8 cellular contexts compared by ENCODE assay signal in the genomic region with DNA sequence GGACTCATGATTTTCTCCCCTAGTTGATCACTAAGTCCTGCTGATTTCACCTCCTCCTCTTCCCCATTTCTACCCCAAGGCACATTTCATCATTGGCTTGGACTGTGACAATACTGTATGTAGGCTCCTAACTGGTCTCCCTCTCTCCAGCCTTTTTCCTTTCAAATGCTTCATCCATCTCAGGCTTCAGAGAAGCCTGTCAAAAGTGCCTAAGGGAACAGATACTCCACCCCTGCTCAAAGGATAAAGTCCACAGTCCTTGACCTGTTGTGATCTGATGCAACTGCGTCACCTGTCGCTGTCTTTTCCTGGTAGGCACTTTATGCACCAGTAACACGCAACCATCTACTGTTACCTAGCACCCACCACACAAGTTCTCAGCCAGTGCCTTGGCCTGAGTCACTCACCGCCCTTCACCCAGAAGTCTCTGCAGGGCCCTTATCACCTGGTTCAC. TPM values are rescaled to one million over a fixed set of nuclear protein-coding genes. Genes with fewer than 3 reads are reported as not detected.
DNase-seq lines count a peak whose midpoint lies in the region; ATAC-seq and TF ChIP-seq lines count a peak whose summit lies in the region.

No MANE protein-coding gene starts in this region.

- WGBS in gastroesophageal sphincter (ENCODE audit: low coverage in 1 of 2), 2 donors: 100% methylated on average over 2 to 4 of the region's 4 CpGs

- H3K27ac ChIP-seq in OCI-LY1 (ENCODE audit: low read depth, low read length, poor library complexity, severe bottlenecking) (peak overlapping the region; percentile 80), gastroesophageal sphincter (peak overlapping the region in 3 of 4 donors; percentile 70 to 76 (median 71))

- H3K79me2 ChIP-seq in OCI-LY1 (ENCODE audit: insufficient read depth, low read length): no peaks in the 10 kb centered on the region

- no peaks in the 10 kb centered on the region for H3F3A ChIP-seq in OCI-LY1 (ENCODE audit: insufficient read depth, low read length)

- H3K36me3 ChIP-seq in OCI-LY1 (ENCODE audit: insufficient read depth, low read length): no peaks in the 10 kb centered on the region
- H3K36me3 ChIP-seq in gastroesophageal sphincter: peaks cover 0 to under 1% of the 10 kb centered on the region in 2 donors

- no peaks in the 10 kb centered on the region for H3K9me2 ChIP-seq in OCI-LY1 (ENCODE audit: low read depth, low read length)

- H4K20me1 ChIP-seq in OCI-LY1 (ENCODE audit: insufficient read depth, low read length): no peaks in the 10 kb centered on the region

- peaks cover 54% of the 10 kb centered on the region for H3K4me1 ChIP-seq in OCI-LY1 (ENCODE audit: insufficient read depth, low read length, severe bottlenecking)
- peaks cover 33 to 99% (median 50%) of the 10 kb centered on the region in 3 donors for H3K4me1 ChIP-seq in gastroesophageal sphincter

- H3K9ac ChIP-seq in OCI-LY1 (ENCODE audit: low read length): no peak overlapping the region

- H3K9me3 ChIP-seq in OCI-LY1 (ENCODE audit: low read length): no peaks in the 10 kb centered on the region
- no peaks in the 10 kb centered on the region for H3K9me3 ChIP-seq in gastroesophageal sphincter

- ATAC-seq in gastroesophageal sphincter (no peak), HG03095 (IDR thresholded peaks at IDR 0.05; ENCODE audit: unreplicated experiment) (no peak), GM21360 (IDR thresholded peaks at IDR 0.05; ENCODE audit: unreplicated experiment) (no peak)
- ATAC-seq in stimulated activated naive CD8-positive, alpha-beta T cell treated with anti-CD3 and anti-CD28 coated beads, Interleukin-15, Interleukin-2, amounts not matched to agents 100 U/mL and 50 U/mL, for 24 hours: peak; percentile 64

- DNase-seq in NCI-H345 (lab: John Stamatoyannopoulos, UW) (peak; percentile 66), NCI-H345 treated with DMSO at 0.1 percent for 48 hours (lab: John Stamatoyannopoulos, UW; ENCODE audit: unreplicated experiment) (no peak), dedifferentiated amniotic fluid mesenchymal stem cell (ENCODE audit: extremely low spot score) (no peak)
- peak; percentile 26 for DNase-seq in stimulated activated naive CD8-positive, alpha-beta T cell treated with anti-CD3 and anti-CD28 coated beads, Interleukin-15, Interleukin-2, amounts not matched to agents 100 U/mL and 50 U/mL, for 24 hours

- TF ChIP-seq CTCF in OCI-LY1 (IDR thresholded peaks at IDR 0.05; ENCODE audit: low read length) (no peak), gastroesophageal sphincter (IDR thresholded peaks at IDR 0.05) (no peak)

- TF ChIP-seq EP300 in gastroesophageal sphincter (IDR thresholded peaks at IDR 0.05): no peak

- H3K27me3 ChIP-seq in OCI-LY1 (ENCODE audit: insufficient read depth, low read length): no peaks in the 10 kb centered on the region
- no peaks in the 10 kb centered on the region for H3K27me3 ChIP-seq in gastroesophageal sphincter

- no peak overlapping the region for H3K4me3 ChIP-seq in OCI-LY1 (ENCODE audit: low read depth, low read length, poor library complexity, severe bottlenecking)
- no peak overlapping the region for H3K4me3 ChIP-seq in gastroesophageal sphincter

- no peak overlapping the region for H3K4me2 ChIP-seq in OCI-LY1 (ENCODE audit: low read length)

- H2AFZ ChIP-seq in OCI-LY1 (ENCODE audit: low read length): no peak overlapping the region

- TF ChIP-seq POLR2A in gastroesophageal sphincter (IDR thresholded peaks at IDR 0.05): no peak

RNA-seq across cellular contexts. Expression of a gene that starts 12.8 kb away (rescaled TPM):
- total RNA-seq in gastroesophageal sphincter: 100 to 1,000 TPM; 121 to 169 (median 130) TPM

RNA-seq across cellular contexts. Expression of a gene that starts 50.7 kb away (rescaled TPM):
- 1 to 10 TPM; 1.1 to 6.2 (median 4.0) TPM for total RNA-seq in gastroesophageal sphincter

RNA-seq across cellular contexts. Expression of a gene that starts 52.6 kb away (rescaled TPM):
- total RNA-seq in gastroesophageal sphincter: 10 to 100 TPM; 32.2 to 58.0 (median 40.8) TPM

Comparison
In these comparisons a context has a peak if more than half of its experiments do, and no peak if none do; other contexts are left out.
1. DNase-seq: peak in NCI-H345 (single experiment) and stimulated activated naive CD8-positive, alpha-beta T cell treated with anti-CD3 and anti-CD28 coated beads, Interleukin-15, Interleukin-2, amounts not matched to agents 100 U/mL and 50 U/mL, for 24 hours (single experiment); none in NCI-H345 treated with DMSO at 0.1 percent for 48 hours (single experiment) and dedifferentiated amniotic fluid mesenchymal stem cell (single experiment).